1 cellular context compared by ENCODE assay signal in the genomic region with DNA sequence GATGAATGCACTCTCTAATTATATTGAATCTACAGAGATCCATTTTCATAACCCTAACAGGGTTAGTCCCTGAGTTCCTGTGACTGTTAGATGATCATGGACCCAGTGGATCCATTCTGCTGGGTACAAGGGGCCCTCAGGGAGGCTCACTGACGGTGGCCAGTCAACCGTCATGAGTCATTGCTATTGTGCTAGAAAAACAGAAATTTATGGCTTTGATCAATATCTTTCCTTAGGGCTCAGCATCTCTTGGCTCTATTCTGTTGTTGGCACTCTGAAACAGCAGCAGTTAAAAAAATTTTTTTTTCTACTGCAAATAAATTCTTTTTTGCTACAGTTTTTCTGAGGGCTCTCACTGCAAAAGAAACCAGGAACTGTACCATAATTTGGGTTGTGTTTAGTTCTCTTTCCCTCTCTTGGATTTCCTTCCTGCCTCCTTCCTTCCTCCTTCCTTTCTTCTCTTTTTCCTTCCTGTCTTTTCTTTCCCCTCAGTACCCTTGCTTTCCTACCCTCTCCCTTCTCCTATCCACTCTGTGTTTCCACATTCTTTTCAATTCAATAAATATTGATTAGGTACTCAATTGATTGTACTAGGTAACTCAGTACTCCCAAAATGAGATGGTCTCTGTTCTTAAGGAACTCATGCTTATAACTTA.
A peak's percentile ranks its signal among the peaks of the same experiment; 100 is the strongest.
TF ChIP-seq lines count a peak whose summit lies in the region.

No MANE protein-coding gene starts in this region.

TF ChIP-seq in HEK293, 187 proteins besides CTCF, POLR2A, EP300 and RAD21 (continued from another document):
- TF ChIP-seq, protein P1, sequence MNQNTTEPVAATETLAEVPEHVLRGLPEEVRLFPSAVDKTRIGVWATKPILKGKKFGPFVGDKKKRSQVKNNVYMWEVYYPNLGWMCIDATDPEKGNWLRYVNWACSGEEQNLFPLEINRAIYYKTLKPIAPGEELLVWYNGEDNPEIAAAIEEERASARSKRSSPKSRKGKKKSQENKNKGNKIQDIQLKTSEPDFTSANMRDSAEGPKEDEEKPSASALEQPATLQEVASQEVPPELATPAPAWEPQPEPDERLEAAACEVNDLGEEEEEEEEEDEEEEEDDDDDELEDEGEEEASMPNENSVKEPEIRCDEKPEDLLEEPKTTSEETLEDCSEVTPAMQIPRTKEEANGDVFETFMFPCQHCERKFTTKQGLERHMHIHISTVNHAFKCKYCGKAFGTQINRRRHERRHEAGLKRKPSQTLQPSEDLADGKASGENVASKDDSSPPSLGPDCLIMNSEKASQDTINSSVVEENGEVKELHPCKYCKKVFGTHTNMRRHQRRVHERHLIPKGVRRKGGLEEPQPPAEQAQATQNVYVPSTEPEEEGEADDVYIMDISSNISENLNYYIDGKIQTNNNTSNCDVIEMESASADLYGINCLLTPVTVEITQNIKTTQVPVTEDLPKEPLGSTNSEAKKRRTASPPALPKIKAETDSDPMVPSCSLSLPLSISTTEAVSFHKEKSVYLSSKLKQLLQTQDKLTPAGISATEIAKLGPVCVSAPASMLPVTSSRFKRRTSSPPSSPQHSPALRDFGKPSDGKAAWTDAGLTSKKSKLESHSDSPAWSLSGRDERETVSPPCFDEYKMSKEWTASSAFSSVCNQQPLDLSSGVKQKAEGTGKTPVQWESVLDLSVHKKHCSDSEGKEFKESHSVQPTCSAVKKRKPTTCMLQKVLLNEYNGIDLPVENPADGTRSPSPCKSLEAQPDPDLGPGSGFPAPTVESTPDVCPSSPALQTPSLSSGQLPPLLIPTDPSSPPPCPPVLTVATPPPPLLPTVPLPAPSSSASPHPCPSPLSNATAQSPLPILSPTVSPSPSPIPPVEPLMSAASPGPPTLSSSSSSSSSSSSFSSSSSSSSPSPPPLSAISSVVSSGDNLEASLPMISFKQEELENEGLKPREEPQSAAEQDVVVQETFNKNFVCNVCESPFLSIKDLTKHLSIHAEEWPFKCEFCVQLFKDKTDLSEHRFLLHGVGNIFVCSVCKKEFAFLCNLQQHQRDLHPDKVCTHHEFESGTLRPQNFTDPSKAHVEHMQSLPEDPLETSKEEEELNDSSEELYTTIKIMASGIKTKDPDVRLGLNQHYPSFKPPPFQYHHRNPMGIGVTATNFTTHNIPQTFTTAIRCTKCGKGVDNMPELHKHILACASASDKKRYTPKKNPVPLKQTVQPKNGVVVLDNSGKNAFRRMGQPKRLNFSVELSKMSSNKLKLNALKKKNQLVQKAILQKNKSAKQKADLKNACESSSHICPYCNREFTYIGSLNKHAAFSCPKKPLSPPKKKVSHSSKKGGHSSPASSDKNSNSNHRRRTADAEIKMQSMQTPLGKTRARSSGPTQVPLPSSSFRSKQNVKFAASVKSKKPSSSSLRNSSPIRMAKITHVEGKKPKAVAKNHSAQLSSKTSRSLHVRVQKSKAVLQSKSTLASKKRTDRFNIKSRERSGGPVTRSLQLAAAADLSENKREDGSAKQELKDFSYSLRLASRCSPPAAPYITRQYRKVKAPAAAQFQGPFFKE (tag by site-specific recombination; IDR thresholded peaks at IDR 0.05; ENCODE audit: borderline replicate concordance): no peak
- TF ChIP-seq ZNF777 (tag by site-specific recombination; IDR thresholded peaks at IDR 0.05; ENCODE audit: borderline replicate concordance): no peak
- TF ChIP-seq, protein P2, sequence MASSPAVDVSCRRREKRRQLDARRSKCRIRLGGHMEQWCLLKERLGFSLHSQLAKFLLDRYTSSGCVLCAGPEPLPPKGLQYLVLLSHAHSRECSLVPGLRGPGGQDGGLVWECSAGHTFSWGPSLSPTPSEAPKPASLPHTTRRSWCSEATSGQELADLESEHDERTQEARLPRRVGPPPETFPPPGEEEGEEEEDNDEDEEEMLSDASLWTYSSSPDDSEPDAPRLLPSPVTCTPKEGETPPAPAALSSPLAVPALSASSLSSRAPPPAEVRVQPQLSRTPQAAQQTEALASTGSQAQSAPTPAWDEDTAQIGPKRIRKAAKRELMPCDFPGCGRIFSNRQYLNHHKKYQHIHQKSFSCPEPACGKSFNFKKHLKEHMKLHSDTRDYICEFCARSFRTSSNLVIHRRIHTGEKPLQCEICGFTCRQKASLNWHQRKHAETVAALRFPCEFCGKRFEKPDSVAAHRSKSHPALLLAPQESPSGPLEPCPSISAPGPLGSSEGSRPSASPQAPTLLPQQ (tag by site-specific recombination; IDR thresholded peaks at IDR 0.05): no peak
- no peak for TF ChIP-seq ZNF248 (tag by site-specific recombination; IDR thresholded peaks at IDR 0.05)
- TF ChIP-seq ZNF138 (tag by site-specific recombination; IDR thresholded peaks at IDR 0.05; ENCODE audit: borderline replicate concordance): no peak
- TF ChIP-seq, protein P3, sequence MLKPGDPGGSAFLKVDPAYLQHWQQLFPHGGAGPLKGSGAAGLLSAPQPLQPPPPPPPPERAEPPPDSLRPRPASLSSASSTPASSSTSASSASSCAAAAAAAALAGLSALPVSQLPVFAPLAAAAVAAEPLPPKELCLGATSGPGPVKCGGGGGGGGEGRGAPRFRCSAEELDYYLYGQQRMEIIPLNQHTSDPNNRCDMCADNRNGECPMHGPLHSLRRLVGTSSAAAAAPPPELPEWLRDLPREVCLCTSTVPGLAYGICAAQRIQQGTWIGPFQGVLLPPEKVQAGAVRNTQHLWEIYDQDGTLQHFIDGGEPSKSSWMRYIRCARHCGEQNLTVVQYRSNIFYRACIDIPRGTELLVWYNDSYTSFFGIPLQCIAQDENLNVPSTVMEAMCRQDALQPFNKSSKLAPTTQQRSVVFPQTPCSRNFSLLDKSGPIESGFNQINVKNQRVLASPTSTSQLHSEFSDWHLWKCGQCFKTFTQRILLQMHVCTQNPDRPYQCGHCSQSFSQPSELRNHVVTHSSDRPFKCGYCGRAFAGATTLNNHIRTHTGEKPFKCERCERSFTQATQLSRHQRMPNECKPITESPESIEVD (tag by site-specific recombination; IDR thresholded peaks at IDR 0.05): 0 out of 2 replicates have a peak, but pooled peaks have one; percentile 19
- TF ChIP-seq ZNF621 (tag by site-specific recombination; IDR thresholded peaks at IDR 0.05): no peak
- no peak for TF ChIP-seq ZFP41 (tag by site-specific recombination; IDR thresholded peaks at IDR 0.05; ENCODE audit: borderline replicate concordance)
- peak; percentile 51; the same call in 1 of the 2 replicates for TF ChIP-seq PRDM1 (tag by site-specific recombination; IDR thresholded peaks at IDR 0.05)
- TF ChIP-seq ZNF302 (tag by site-specific recombination; IDR thresholded peaks at IDR 0.05; ENCODE audit: low read depth): no peak
- TF ChIP-seq KLF9 (tag by site-specific recombination; IDR thresholded peaks at IDR 0.05; ENCODE audit: low read depth): no peak
- no peak for TF ChIP-seq ZNF311 (tag by site-specific recombination; IDR thresholded peaks at IDR 0.05; ENCODE audit: borderline replicate concordance)
